Comparison of ENCODE assay signal across 24 cellular contexts in the genomic region with DNA sequence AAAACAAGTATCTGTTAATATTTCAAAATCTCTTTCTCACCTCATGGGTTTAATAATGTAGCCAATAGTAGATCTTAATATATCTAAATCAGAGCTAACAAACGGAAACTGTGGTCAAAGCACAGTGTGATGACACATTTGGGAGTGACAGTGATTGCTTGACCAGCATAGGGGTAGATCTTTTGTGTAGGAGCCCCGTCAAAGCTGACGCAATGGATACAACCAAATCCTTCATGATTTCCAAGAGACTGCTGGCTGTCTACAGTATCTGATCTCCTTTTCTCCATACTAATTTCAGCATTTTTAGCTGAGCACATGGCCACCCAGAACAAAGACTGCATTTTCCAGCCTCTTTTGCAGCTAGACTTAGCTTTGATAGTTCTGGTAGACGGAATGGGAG.
DNase-seq lines count a peak whose midpoint lies in the region; ATAC-seq and TF ChIP-seq lines count a peak whose summit lies in the region.
"Had no signal": no experiment of that assay in that cellular context is flagged by ENCODE, and none has a peak within 500 bp of the region (broad histone marks: within the 10 kb centered on the region; RNA-seq: fewer than 3 reads in every experiment).

No MANE protein-coding gene starts in this region.

- H3K4me1 ChIP-seq in cardiac muscle cell (ENCODE audit: low read depth), result peaks cover 51% of the 10 kb centered on the region
- peaks cover 12% of the 10 kb centered on the region for H3K4me1 ChIP-seq in left ventricle myocardium inferior
- H3K4me1 ChIP-seq: A549; BE2C; BLaER1 treated with 17β-estradiol and CSF1 and Interleukin-3, amounts not matched to agents 10 nM and 100 nM; HAP-1 had no signal

- H3K4me3 ChIP-seq in cardiac muscle cell (no peak overlapping the region), left ventricle myocardium inferior (no peak overlapping the region), NB4 (ENCODE audit: low read depth, low read length) (no peak overlapping the region)
- H3K4me3 ChIP-seq: A549; BLaER1 treated with 17β-estradiol and CSF1 and Interleukin-3, amounts not matched to agents 10 nM and 100 nM; GM12878; HAP-1 had no signal

- H3K36me3 ChIP-seq in cardiac muscle cell (no peaks in the 10 kb centered on the region), left ventricle myocardium inferior (no peaks in the 10 kb centered on the region)
- H3K36me3 ChIP-seq: BE2C; BLaER1 treated with 17β-estradiol and CSF1 and Interleukin-3, amounts not matched to agents 10 nM and 100 nM; HAP-1 had no signal

- peaks cover 9% of the 10 kb centered on the region for H3K27me3 Mint-ChIP-seq in glutamatergic neuron (ENCODE audit: unreplicated experiment)

- H3K27ac ChIP-seq in cardiac muscle cell (peak overlapping the region; percentile 73), left ventricle myocardium inferior (replicated peaks) (no peak overlapping the region)
- H3K27ac ChIP-seq: A549; BLaER1 treated with 17β-estradiol and CSF1 and Interleukin-3, amounts not matched to agents 10 nM and 100 nM had no signal

- peaks cover 12% of the 10 kb centered on the region for H3K4me1 Mint-ChIP-seq in glutamatergic neuron (ENCODE audit: low read depth, unreplicated experiment)
- H3K4me1 Mint-ChIP-seq: CD14-positive monocyte; CD8-positive, alpha-beta memory T cell had no signal

- peaks cover 11% of the 10 kb centered on the region for H3K36me3 Mint-ChIP-seq in glutamatergic neuron (ENCODE audit: unreplicated experiment)
- H3K36me3 Mint-ChIP-seq: CD14-positive monocyte; CD8-positive, alpha-beta memory T cell had no signal

- TF ChIP-seq CTCF in cardiac muscle cell (IDR thresholded peaks at IDR 0.05; ENCODE audit: low read depth, low read length) (no peak), left ventricle myocardium inferior (IDR thresholded peaks at IDR 0.05; ENCODE audit: borderline replicate concordance) (no peak), NB4 (IDR thresholded peaks at IDR 0.05; ENCODE audit: low read depth, low read length) (no peak), glutamatergic neuron (IDR thresholded peaks at IDR 0.05; ENCODE audit: partially characterized antibody, unreplicated experiment) (no peak)

- ATAC-seq in GM19395 (IDR thresholded peaks at IDR 0.05; ENCODE audit: unreplicated experiment) (no peak), GM18861 (IDR thresholded peaks at IDR 0.05; ENCODE audit: unreplicated experiment) (no peak)
- ATAC-seq: A549, GM12878 had no signal

- H3K9me3 ChIP-seq in cardiac muscle cell (ENCODE audit: low read depth) (no peaks in the 10 kb centered on the region), left ventricle myocardium inferior (replicated peaks) (peaks cover 24% of the 10 kb centered on the region)
- H3K9me3 ChIP-seq: A549, BE2C, HAP-1 had no signal

- peaks cover 1% of the 10 kb centered on the region for H3K9me3 Mint-ChIP-seq in glutamatergic neuron (ENCODE audit: unreplicated experiment)
- H3K9me3 Mint-ChIP-seq: HFFc6 had no signal

- H3K27ac Mint-ChIP-seq in glutamatergic neuron (ENCODE audit: unreplicated experiment), result peak overlapping the region; percentile 28
- H3K27ac Mint-ChIP-seq: CD14-positive monocyte; CD4-positive, alpha-beta T cell; HFFc6 had no signal

- intact Hi-C loops in left ventricle myocardium inferior (cut with micrococcal nuclease), result no loop called here

- H3K4me3 Mint-ChIP-seq in glutamatergic neuron (ENCODE audit: unreplicated experiment), result no peak overlapping the region
- H3K4me3 Mint-ChIP-seq: CD14-positive monocyte; CD4-positive, alpha-beta T cell; CD8-positive, alpha-beta memory T cell; HFFc6 had no signal

- TF ChIP-seq POLR2A in NB4 (IDR thresholded peaks at IDR 0.05; ENCODE audit: extremely low read depth, insufficient read length), result no peak

- DNase-seq in cardiac muscle cell (ENCODE audit: low read depth in 1 of 2, low spot score in 1 of 2), result no peak
- no peak for DNase-seq in left ventricle myocardium inferior
- DNase-seq in NB4 (ENCODE audit: low read depth), result peak; percentile 29
- no peak for DNase-seq in glutamatergic neuron
- no peak for DNase-seq in GM19240 (ENCODE audit: insufficient read length, low spot score)
- DNase-seq: 8988T; ACHN; AML-193; BE2C; CD4-positive, alpha-beta T cell; CD8-positive, alpha-beta memory T cell; DMS 273 treated with DMSO at 0.1 percent for 48 hours; DMS79; EL; GDM1; GOT3; HFFc6 had no signal

- no peaks in the 10 kb centered on the region for H3K27me3 ChIP-seq in cardiac muscle cell
- H3K27me3 ChIP-seq in left ventricle myocardium inferior (ENCODE audit: low read depth), result no peaks in the 10 kb centered on the region
- H3K27me3 ChIP-seq: BE2C; BLaER1 treated with 17β-estradiol and CSF1 and Interleukin-3, amounts not matched to agents 10 nM and 100 nM had no signal
